ENCODE assay signal across 8 cellular contexts in the genomic region with DNA sequence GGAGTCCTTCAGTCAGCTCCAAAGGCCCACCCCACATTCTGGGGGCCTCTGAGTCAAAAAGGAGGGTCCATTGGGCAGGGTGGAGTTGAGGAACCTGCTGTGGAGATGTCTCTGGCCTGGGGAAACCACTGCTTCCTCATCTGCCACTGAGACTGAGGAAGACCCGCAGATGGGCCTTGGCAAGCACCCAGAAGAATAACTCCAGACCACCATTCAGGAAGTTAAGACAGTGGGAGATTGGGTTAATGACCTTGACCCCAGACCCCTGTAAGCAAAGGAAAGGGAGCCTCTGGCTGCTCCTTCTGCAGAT. TPM values are rescaled to one million over a fixed set of nuclear protein-coding genes. Genes with fewer than 3 reads are reported as not detected.
DNase-seq lines count a peak whose midpoint lies in the region; ATAC-seq and TF ChIP-seq lines count a peak whose summit lies in the region.
"Had no signal": no experiment of that assay in that cellular context is flagged by ENCODE, and none has a peak within 500 bp of the region (broad histone marks: within the 10 kb centered on the region; RNA-seq: fewer than 3 reads in every experiment).

No MANE protein-coding gene starts in this region.

- no peaks in the 10 kb centered on the region for H3K9me3 Mint-ChIP-seq in activated T-helper 2 cell treated with anti-CD3 and anti-CD28 coated beads, Interferon-gamma antibody, Interleukin-2, Interleukin-4, amounts not matched to agents 10 μg/mL and 5 μg/mL and 100 μg/mL, durations not matched to agents 14 hours and 24 hours and 36 hours
- peaks cover 8% of the 10 kb centered on the region for H3K9me3 Mint-ChIP-seq in neural progenitor cell
- H3K9me3 Mint-ChIP-seq: activated naive CD4-positive, alpha-beta T cell treated with anti-CD3 and anti-CD28 coated beads, Interleukin-2, amount 50 U/mL, for 24 hours had no signal

- no peak overlapping the region for H3K9ac ChIP-seq in neural progenitor cell

- no peaks in the 10 kb centered on the region for H3K4me1 ChIP-seq in neural progenitor cell

- H3K4me3 Mint-ChIP-seq in activated T-helper 2 cell treated with anti-CD3 and anti-CD28 coated beads, Interferon-gamma antibody, Interleukin-2, Interleukin-4, amounts not matched to agents 10 μg/mL and 5 μg/mL and 100 μg/mL, durations not matched to agents 14 hours and 24 hours and 36 hours (ENCODE audit: low read depth): peak overlapping the region; percentile 79
- no peak overlapping the region for H3K4me3 Mint-ChIP-seq in neural progenitor cell

- H3K27ac ChIP-seq in neural progenitor cell: no peak overlapping the region

- peak overlapping the region; percentile 47 for H3K4me3 ChIP-seq in neural progenitor cell

- DNase-seq in GDM1 (lab: John Stamatoyannopoulos, UW) (peak; percentile 14), Kasumi-1 (lab: John Stamatoyannopoulos, UW) (peak; percentile 41 to 43), neural progenitor cell (ENCODE audit: low spot score) (no peak), dermis blood vessel endothelial cell (no peak), EL (no peak)
- DNase-seq in activated T-helper 2 cell treated with anti-CD3 and anti-CD28 coated beads, Interferon-gamma antibody, Interleukin-2, Interleukin-4, amounts not matched to agents 10 μg/mL and 5 μg/mL and 100 μg/mL, durations not matched to agents 14 hours and 24 hours and 36 hours (ENCODE audit: low spot score): no peak

- H3F3A ChIP-seq in neural progenitor cell (ENCODE audit: low read depth): no peaks in the 10 kb centered on the region

- ATAC-seq in HG02885 (IDR thresholded peaks at IDR 0.05; ENCODE audit: poor library complexity, unreplicated experiment): no peak

- H3K9me3 ChIP-seq in neural progenitor cell (ENCODE audit: low read depth): no peaks in the 10 kb centered on the region

- no peaks in the 10 kb centered on the region for H3K36me3 ChIP-seq in neural progenitor cell

- H3K4me1 Mint-ChIP-seq in activated T-helper 2 cell treated with anti-CD3 and anti-CD28 coated beads, Interferon-gamma antibody, Interleukin-2, Interleukin-4, amounts not matched to agents 10 μg/mL and 5 μg/mL and 100 μg/mL, durations not matched to agents 14 hours and 24 hours and 36 hours (ENCODE audit: low read depth): peaks cover 17% of the 10 kb centered on the region
- peaks cover 3% of the 10 kb centered on the region for H3K4me1 Mint-ChIP-seq in neural progenitor cell

- no peak for TF ChIP-seq CTCF in neural progenitor cell (IDR thresholded peaks at IDR 0.05)

- no peaks in the 10 kb centered on the region for H4K20me1 ChIP-seq in neural progenitor cell (ENCODE audit: low read depth)

- H3K79me2 ChIP-seq in neural progenitor cell (ENCODE audit: low read depth): no peaks in the 10 kb centered on the region

- H3K27me3 Mint-ChIP-seq in activated T-helper 2 cell treated with anti-CD3 and anti-CD28 coated beads, Interferon-gamma antibody, Interleukin-2, Interleukin-4, amounts not matched to agents 10 μg/mL and 5 μg/mL and 100 μg/mL, durations not matched to agents 14 hours and 24 hours and 36 hours (ENCODE audit: low read depth): no peaks in the 10 kb centered on the region
- peaks cover 8% of the 10 kb centered on the region for H3K27me3 Mint-ChIP-seq in neural progenitor cell (ENCODE audit: insufficient read depth, low read depth)
- H3K27me3 Mint-ChIP-seq: activated naive CD4-positive, alpha-beta T cell treated with anti-CD3 and anti-CD28 coated beads, Interleukin-2, amount 50 U/mL, for 24 hours had no signal

- H2AFZ ChIP-seq in neural progenitor cell (replicated peaks): no peak overlapping the region

- no peaks in the 10 kb centered on the region for H3K36me3 Mint-ChIP-seq in activated T-helper 2 cell treated with anti-CD3 and anti-CD28 coated beads, Interferon-gamma antibody, Interleukin-2, Interleukin-4, amounts not matched to agents 10 μg/mL and 5 μg/mL and 100 μg/mL, durations not matched to agents 14 hours and 24 hours and 36 hours (ENCODE audit: low read depth)
- H3K36me3 Mint-ChIP-seq in neural progenitor cell: no peaks in the 10 kb centered on the region
- H3K36me3 Mint-ChIP-seq: activated naive CD4-positive, alpha-beta T cell treated with anti-CD3 and anti-CD28 coated beads, Interleukin-2, amount 50 U/mL, for 24 hours had no signal

- peaks cover 31% of the 10 kb centered on the region for H3K27me3 ChIP-seq in neural progenitor cell

- H3K27ac Mint-ChIP-seq in activated T-helper 2 cell treated with anti-CD3 and anti-CD28 coated beads, Interferon-gamma antibody, Interleukin-2, Interleukin-4, amounts not matched to agents 10 μg/mL and 5 μg/mL and 100 μg/mL, durations not matched to agents 14 hours and 24 hours and 36 hours: no peak overlapping the region
- no peak overlapping the region for H3K27ac Mint-ChIP-seq in neural progenitor cell
- H3K27ac Mint-ChIP-seq: activated naive CD4-positive, alpha-beta T cell treated with anti-CD3 and anti-CD28 coated beads, Interleukin-2, amount 50 U/mL, for 24 hours had no signal

- peak overlapping the region; percentile 78 for H3K4me2 ChIP-seq in neural progenitor cell

- intact Hi-C loops in activated T-helper 2 cell treated with anti-CD3 and anti-CD28 coated beads, Interferon-gamma antibody, Interleukin-2, Interleukin-4, amounts not matched to agents 10 μg/mL and 5 μg/mL and 100 μg/mL, durations not matched to agents 14 hours and 24 hours and 36 hours (cut with micrococcal nuclease): no loop called here

RNA-seq across cellular contexts. Expression of a gene that starts 8.1 kb away (rescaled TPM):
- total RNA-seq in activated T-helper 2 cell treated with anti-CD3 and anti-CD28 coated beads, Interferon-gamma antibody, Interleukin-2, Interleukin-4, amounts not matched to agents 10 μg/mL and 5 μg/mL and 100 μg/mL, durations not matched to agents 14 hours and 24 hours and 36 hours: 135 and 139 TPM in 2 replicates
- 66.3 and 103 TPM in 2 replicates for total RNA-seq in neural progenitor cell (ENCODE audit: low replicate concordance)
- total RNA-seq in dermis blood vessel endothelial cell: 79.3 and 83.7 TPM in 2 replicates

RNA-seq across cellular contexts. Expression of a gene that starts 19.6 kb away (rescaled TPM):
- 0.43 and 0.90 TPM in 2 replicates for total RNA-seq in activated T-helper 2 cell treated with anti-CD3 and anti-CD28 coated beads, Interferon-gamma antibody, Interleukin-2, Interleukin-4, amounts not matched to agents 10 μg/mL and 5 μg/mL and 100 μg/mL, durations not matched to agents 14 hours and 24 hours and 36 hours
- total RNA-seq in neural progenitor cell (ENCODE audit: low replicate concordance): 0.62 and 1.5 TPM in 2 replicates
- 0.60 and 1.0 TPM in 2 replicates for total RNA-seq in dermis blood vessel endothelial cell

RNA-seq across cellular contexts. Expression of a gene that starts 19.8 kb away (rescaled TPM):
- total RNA-seq in activated T-helper 2 cell treated with anti-CD3 and anti-CD28 coated beads, Interferon-gamma antibody, Interleukin-2, Interleukin-4, amounts not matched to agents 10 μg/mL and 5 μg/mL and 100 μg/mL, durations not matched to agents 14 hours and 24 hours and 36 hours: 134 and 136 TPM in 2 replicates
- total RNA-seq in neural progenitor cell (ENCODE audit: low replicate concordance) (80.4 and 82.2 TPM in 2 replicates), dermis blood vessel endothelial cell (16.5 and 24.3 TPM in 2 replicates)

Comparison
In these comparisons a context has a peak if more than half of its experiments do, and no peak if none do; other contexts are left out.
1. DNase-seq: peak in GDM1 (single experiment) and Kasumi-1 (2 of 2); none in activated T-helper 2 cell treated with anti-CD3 and anti-CD28 coated beads, Interferon-gamma antibody, Interleukin-2, Interleukin-4, amounts not matched to agents 10 μg/mL and 5 μg/mL and 100 μg/mL, durations not matched to agents 14 hours and 24 hours and 36 hours (single experiment), neural progenitor cell (single experiment), dermis blood vessel endothelial cell (single experiment) and EL (single experiment).